ENCODE assay signal across 8 cellular contexts in genomic region chr7:107630342-107630741, GRCh38. TPM values are rescaled to one million over a fixed set of nuclear protein-coding genes. Genes with fewer than 3 reads are reported as not detected.
"Had no signal": no experiment of that assay in that cellular context is flagged by ENCODE, and none has a peak within 500 bp of the region (broad histone marks: within the 10 kb centered on the region; RNA-seq: fewer than 3 reads in every experiment).

No MANE protein-coding gene starts in this region.

- H3K4me3 ChIP-seq: GM23248 had no signal

- H3K4me3 Mint-ChIP-seq: H9 had no signal

- DNase-seq: GM23248, GOT3, H9, HCEC 1CT, IMR-90 had no signal

- FAIRE-seq: H54, HTR-8/SVneo had no signal

- H3K27ac ChIP-seq: GM23248 had no signal

- H2AFZ ChIP-seq: GM23248 had no signal

- H3K9ac ChIP-seq: GM23248 had no signal

RNA-seq across cellular contexts. Expression of gene SLC26A4, which starts 30.3 kb away (rescaled TPM):
- total RNA-seq: HT-29 had no signal
